11 cellular contexts compared by ENCODE assay signal in genomic region chr2:218882866-218883366, GRCh38. TPM values are rescaled to one million over a fixed set of nuclear protein-coding genes. Genes with fewer than 3 reads are reported as not detected.
A peak's percentile ranks its signal among the peaks of the same experiment; 100 is the strongest.
DNase-seq lines count a peak whose midpoint lies in the region; ATAC-seq, FAIRE-seq and TF ChIP-seq lines count a peak whose summit lies in the region.
"Had no signal": no experiment of that assay in that cellular context is flagged by ENCODE, and none has a peak within 500 bp of the region (broad histone marks: within the 10 kb centered on the region; RNA-seq: fewer than 3 reads in every experiment).

No MANE protein-coding gene starts in this region.

- DNase-seq in activated CD8-positive, alpha-beta T cell treated with anti-CD3 and anti-CD28 coated beads for 36 hours: peak; percentile 34
- no peak for DNase-seq in activated CD8-positive, alpha-beta T cell treated with anti-CD3 and anti-CD28 coated beads, Interleukin-2, amount 10 ng/mL, durations not matched to agents 7 days and 5 days
- DNase-seq in RCC 7860 (ENCODE audit: low spot score) (peak; percentile 41), fibroblast of mammary gland (ENCODE audit: low read depth) (peak; percentile 22), NCI-H510A (lab: John Stamatoyannopoulos, UW) (no peak), activated gamma-delta T cell treated with Interleukin-2 at 50 U/mL for 16 hours (no peak), NCI-H2227 (lab: John Stamatoyannopoulos, UW; ENCODE audit: unreplicated experiment) (no peak)
- no peak for DNase-seq in stimulated activated naive CD8-positive, alpha-beta T cell treated with anti-CD3 and anti-CD28 coated beads, Interleukin-15, Interleukin-2, amounts not matched to agents 100 U/mL and 50 U/mL, for 24 hours
- DNase-seq: MG63 had no signal

- no peak for ATAC-seq in activated CD8-positive, alpha-beta T cell treated with anti-CD3 and anti-CD28 coated beads for 36 hours
- no peak for ATAC-seq in activated CD8-positive, alpha-beta T cell treated with anti-CD3 and anti-CD28 coated beads, Interleukin-2, amount 10 ng/mL, durations not matched to agents 7 days and 5 days
- ATAC-seq in stimulated activated naive CD8-positive, alpha-beta T cell treated with anti-CD3 and anti-CD28 coated beads, Interleukin-15, Interleukin-2, amounts not matched to agents 100 U/mL and 50 U/mL, for 24 hours: peak; percentile 31

- TF ChIP-seq CTCF in activated CD8-positive, alpha-beta T cell treated with anti-CD3 and anti-CD28 coated beads for 36 hours (IDR thresholded peaks at IDR 0.05): no peak
- TF ChIP-seq CTCF in fibroblast of mammary gland (conservative IDR thresholded peaks at IDR 0.05; ENCODE audit: control insufficient read depth, insufficient read depth, low read depth, low read length): no peak

- no peak overlapping the region for H3K4me3 ChIP-seq in fibroblast of mammary gland (ENCODE audit: control insufficient read depth, low read depth, low read length)
- H3K4me3 ChIP-seq: lung, MG63 had no signal

- peaks cover 15% of the 10 kb centered on the region for H3K36me3 Mint-ChIP-seq in activated CD8-positive, alpha-beta T cell treated with anti-CD3 and anti-CD28 coated beads for 36 hours (ENCODE audit: low read depth)
- no peaks in the 10 kb centered on the region for H3K36me3 Mint-ChIP-seq in activated CD8-positive, alpha-beta T cell treated with anti-CD3 and anti-CD28 coated beads, Interleukin-2, amount 10 ng/mL, durations not matched to agents 7 days and 5 days (ENCODE audit: low read depth)

- CTCF ChIA-PET in activated CD8-positive, alpha-beta T cell treated with anti-CD3 and anti-CD28 coated beads for 36 hours (lab: Charles Lee): interaction anchor here (1.0 to 23.0 kb wide), 3 partner anchors 9 to 31 kb away, joined by 3 to 1101 read pairs (median 7); no protein-coding TSS in a partner anchor
- CTCF ChIA-PET in activated CD8-positive, alpha-beta T cell treated with anti-CD3 and anti-CD28 coated beads, Interleukin-2, amount 10 ng/mL, durations not matched to agents 7 days and 5 days (lab: Charles Lee): interaction anchor here (0.9 to 22.4 kb wide), 3 partner anchors 12 to 35 kb away, joined by 3 to 930 read pairs (median 3); no protein-coding TSS in a partner anchor

- FAIRE-seq in RCC 7860 (lab: Jason Lieb, UNC): no peak

- intact Hi-C loops in activated CD8-positive, alpha-beta T cell treated with anti-CD3 and anti-CD28 coated beads for 36 hours (cut with micrococcal nuclease): no loop called here

- POLR2A ChIA-PET in activated CD8-positive, alpha-beta T cell treated with anti-CD3 and anti-CD28 coated beads for 36 hours (lab: Charles Lee): interaction anchor here (1.0 to 16.8 kb wide), 2 partner anchors 12 to 172 kb away, joined by 3 to 284 read pairs; partner anchors contain the start of gene TTLL4
- POLR2A ChIA-PET in activated CD8-positive, alpha-beta T cell treated with anti-CD3 and anti-CD28 coated beads, Interleukin-2, amount 10 ng/mL, durations not matched to agents 7 days and 5 days (lab: Charles Lee): interaction anchor here (1.0 to 2.9 kb wide), 3 partner anchors 11 to 26 kb away, joined by 3 to 14 read pairs (median 10); no protein-coding TSS in a partner anchor

- peaks cover 12% of the 10 kb centered on the region for H3K27me3 Mint-ChIP-seq in activated CD8-positive, alpha-beta T cell treated with anti-CD3 and anti-CD28 coated beads for 36 hours
- peaks cover 60% of the 10 kb centered on the region for H3K27me3 Mint-ChIP-seq in activated CD8-positive, alpha-beta T cell treated with anti-CD3 and anti-CD28 coated beads, Interleukin-2, amount 10 ng/mL, durations not matched to agents 7 days and 5 days (ENCODE audit: low read depth)

- peaks cover 55% of the 10 kb centered on the region for H3K4me1 Mint-ChIP-seq in activated CD8-positive, alpha-beta T cell treated with anti-CD3 and anti-CD28 coated beads for 36 hours (ENCODE audit: low read depth)
- H3K4me1 Mint-ChIP-seq in activated CD8-positive, alpha-beta T cell treated with anti-CD3 and anti-CD28 coated beads, Interleukin-2, amount 10 ng/mL, durations not matched to agents 7 days and 5 days (ENCODE audit: low read depth): peaks cover 18% of the 10 kb centered on the region

- H3K9me3 Mint-ChIP-seq in activated CD8-positive, alpha-beta T cell treated with anti-CD3 and anti-CD28 coated beads for 36 hours: no peaks in the 10 kb centered on the region
- H3K9me3 Mint-ChIP-seq in activated CD8-positive, alpha-beta T cell treated with anti-CD3 and anti-CD28 coated beads, Interleukin-2, amount 10 ng/mL, durations not matched to agents 7 days and 5 days (ENCODE audit: insufficient read depth): no peaks in the 10 kb centered on the region

- peak overlapping the region; percentile 61 for H3K4me3 Mint-ChIP-seq in activated CD8-positive, alpha-beta T cell treated with anti-CD3 and anti-CD28 coated beads for 36 hours
- no peak overlapping the region for H3K4me3 Mint-ChIP-seq in activated CD8-positive, alpha-beta T cell treated with anti-CD3 and anti-CD28 coated beads, Interleukin-2, amount 10 ng/mL, durations not matched to agents 7 days and 5 days

- peak overlapping the region; percentile 47 for H3K27ac Mint-ChIP-seq in activated CD8-positive, alpha-beta T cell treated with anti-CD3 and anti-CD28 coated beads for 36 hours
- H3K27ac Mint-ChIP-seq in activated CD8-positive, alpha-beta T cell treated with anti-CD3 and anti-CD28 coated beads, Interleukin-2, amount 10 ng/mL, durations not matched to agents 7 days and 5 days: no peak overlapping the region

RNA-seq across cellular contexts. Expression of gene WNT10A, which starts 2.3 kb away (rescaled TPM):
- 10 to 100 TPM; 27.9 to 29.2 TPM for total RNA-seq in activated CD8-positive, alpha-beta T cell treated with anti-CD3 and anti-CD28 coated beads for 36 hours
- not detected for total RNA-seq in activated CD8-positive, alpha-beta T cell treated with anti-CD3 and anti-CD28 coated beads, Interleukin-2, amount 10 ng/mL, durations not matched to agents 7 days and 5 days
- total RNA-seq: fibroblast of villous mesenchyme had no signal

RNA-seq across cellular contexts. Expression of gene WNT6, which starts 23.3 kb away (rescaled TPM):
- total RNA-seq in activated CD8-positive, alpha-beta T cell treated with anti-CD3 and anti-CD28 coated beads for 36 hours: under 1 TPM; 0.25 to 0.34 TPM
- not detected for total RNA-seq in activated CD8-positive, alpha-beta T cell treated with anti-CD3 and anti-CD28 coated beads, Interleukin-2, amount 10 ng/mL, durations not matched to agents 7 days and 5 days
- total RNA-seq: fibroblast of villous mesenchyme had no signal

RNA-seq across cellular contexts. Expression of gene PRKAG3, which starts 51.3 kb away (rescaled TPM):
- total RNA-seq in activated CD8-positive, alpha-beta T cell treated with anti-CD3 and anti-CD28 coated beads for 36 hours: not detected
- not detected for total RNA-seq in activated CD8-positive, alpha-beta T cell treated with anti-CD3 and anti-CD28 coated beads, Interleukin-2, amount 10 ng/mL, durations not matched to agents 7 days and 5 days
- total RNA-seq: fibroblast of villous mesenchyme, lung had no signal

Comparison
In these comparisons a context has a peak if more than half of its experiments do, and no peak if none do; other contexts are left out.
1. DNase-seq: peak in activated CD8-positive, alpha-beta T cell treated with anti-CD3 and anti-CD28 coated beads for 36 hours (single experiment), RCC 7860 (single experiment) and fibroblast of mammary gland (single experiment); none in activated CD8-positive, alpha-beta T cell treated with anti-CD3 and anti-CD28 coated beads, Interleukin-2, amount 10 ng/mL, durations not matched to agents 7 days and 5 days (single experiment), stimulated activated naive CD8-positive, alpha-beta T cell treated with anti-CD3 and anti-CD28 coated beads, Interleukin-15, Interleukin-2, amounts not matched to agents 100 U/mL and 50 U/mL, for 24 hours (single experiment), NCI-H510A (single experiment), activated gamma-delta T cell treated with Interleukin-2 at 50 U/mL for 16 hours (single experiment) and NCI-H2227 (single experiment).
2. RNA of gene WNT10A, which starts 2.3 kb away (total RNA-seq): 27.9 to 29.2 TPM in activated CD8-positive, alpha-beta T cell treated with anti-CD3 and anti-CD28 coated beads for 36 hours; not detected in activated CD8-positive, alpha-beta T cell treated with anti-CD3 and anti-CD28 coated beads, Interleukin-2, amount 10 ng/mL, durations not matched to agents 7 days and 5 days; every median in the first group is over 10 times any median in the second.